ENCODE assay signal across 13 cellular contexts in the genomic region with DNA sequence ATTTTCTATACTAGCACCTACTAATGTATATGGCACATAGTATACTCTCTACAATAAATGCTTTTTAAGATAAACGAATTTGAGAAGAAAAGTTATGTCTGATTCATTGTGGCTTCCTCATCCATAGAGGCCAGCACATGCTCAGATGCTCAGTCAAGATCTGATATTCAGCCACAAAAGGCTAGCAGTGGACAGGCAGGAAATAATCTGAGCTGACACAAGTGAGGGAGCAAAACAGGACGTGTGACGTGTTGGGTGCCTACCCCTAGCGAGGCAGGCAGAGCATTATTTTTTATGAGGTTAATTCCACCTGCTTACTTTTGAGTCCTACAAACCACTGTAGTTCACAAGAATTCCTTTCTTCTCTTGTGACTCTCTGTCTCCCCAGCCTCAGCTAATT.
DNase-seq lines count a peak whose midpoint lies in the region; ATAC-seq, FAIRE-seq and TF ChIP-seq lines count a peak whose summit lies in the region.
"Had no signal": no experiment of that assay in that cellular context is flagged by ENCODE, and none has a peak within 500 bp of the region (broad histone marks: within the 10 kb centered on the region; RNA-seq: fewer than 3 reads in every experiment).

No MANE protein-coding gene starts in this region.

- in situ Hi-C loops in K562 (cut with MboI), result no loop called here

- no peaks in the 10 kb centered on the region for H3K36me3 Mint-ChIP-seq in activated CD4-positive, alpha-beta T cell treated with anti-CD3 and anti-CD28 coated beads for 36 hours (ENCODE audit: low read depth)

- no peaks in the 10 kb centered on the region for H3K9me3 ChIP-seq in K562 (replicated peaks; ENCODE audit: control insufficient read depth, insufficient read depth, low read depth, low read length)
- H3K9me3 ChIP-seq in aorta (ENCODE audit: control insufficient read depth, low read length), result no peaks in the 10 kb centered on the region
- H3K9me3 ChIP-seq: thyroid gland had no signal

- H3K27ac ChIP-seq in K562 (ENCODE audit: extremely low read depth, low read depth, low read length), result peak overlapping the region; percentile 13; the same call in 1 of the 3 replicates
- H3K27ac ChIP-seq in aorta (ENCODE audit: low read depth in 1 of 2, low read length in 2 of 2), result no peak overlapping the region
- H3K27ac ChIP-seq: hepatocyte, thyroid gland had no signal

- DNase-seq in M059J (ENCODE audit: low read depth) (peak; percentile 52), K562 (ENCODE audit: extremely low read depth in 1 of 4, low spot score in 3 of 4) (peak in 2 of 4 experiments; percentile 34 to 60), DMS53 (lab: John Stamatoyannopoulos, UW) (no peak), aorta (no peak), DMS 273 treated with DMSO at 0.1 percent for 48 hours (lab: John Stamatoyannopoulos, UW) (no peak)
- peak; percentile 42 for DNase-seq in activated CD4-positive, alpha-beta T cell treated with anti-CD3 and anti-CD28 coated beads for 36 hours
- DNase-seq in stimulated activated CD8-positive, alpha-beta memory T cell treated with anti-CD3 and anti-CD28 coated beads, Interleukin-12 subunit alpha, Interleukin-12 subunit beta, amount 100 ng/mL, for 1 hour (ENCODE audit: low read depth), result peak; percentile 16
- DNase-seq: NCI-H1694 treated with DMSO at 0.1 percent for 48 hours had no signal

- H3K4me2 ChIP-seq in K562 (ENCODE audit: insufficient read depth, low read length), result no peak overlapping the region
- H3K4me2 ChIP-seq: hepatocyte had no signal

- H3K36me3 ChIP-seq in K562 (ENCODE audit: control insufficient read depth, insufficient read depth, low read length), result peaks cover 41% of the 10 kb centered on the region
- no peaks in the 10 kb centered on the region for H3K36me3 ChIP-seq in aorta (ENCODE audit: control insufficient read depth in 1 of 2, insufficient read depth in 2 of 2, low read length in 1 of 2)
- H3K36me3 ChIP-seq: thyroid gland had no signal

- H4K20me1 ChIP-seq in K562 (replicated peaks; ENCODE audit: control insufficient read depth, insufficient read depth, low read length), result no peaks in the 10 kb centered on the region; the same call in 1 of the 2 replicates

- TF ChIP-seq CTCF in K562 (IDR thresholded peaks at IDR 0.05 in 2 of 3, conservative IDR thresholded peaks at IDR 0.05 in 1 of 3; ENCODE audit: insufficient read depth in 2 of 3, low read depth in 1 of 3, low read length in 3 of 3), result no peak

- H3K4me1 ChIP-seq in K562 (replicated peaks in 1 of 2; ENCODE audit: control insufficient read depth in 2 of 2, insufficient read depth in 2 of 2, low read length in 2 of 2) (peaks cover 12 to 35% of the 10 kb centered on the region in 2 experiments), aorta (ENCODE audit: control insufficient read depth in 1 of 2, insufficient read depth in 2 of 2, low read length in 2 of 2) (peaks cover 2 to 5% of the 10 kb centered on the region in 2 donors)

- no peak overlapping the region for H3K4me3 ChIP-seq in K562
- H3K4me3 ChIP-seq in aorta (ENCODE audit: low read length in 2 of 2), result no peak overlapping the region
- H3K4me3 ChIP-seq: hepatocyte, skin epidermis, thyroid gland had no signal

- no TSS peak for BruUV-seq in K562 (replicated peaks; lab: Mats Ljungman, UMichigan)

- H3K9me1 ChIP-seq in K562 (ENCODE audit: control insufficient read depth, insufficient read depth, low read length), result peaks cover 3% of the 10 kb centered on the region

- H3K27me3 ChIP-seq in K562 (ENCODE audit: control insufficient read depth in 2 of 2, insufficient read depth in 2 of 2, low read length in 2 of 2) (no peaks in the 10 kb centered on the region), aorta (ENCODE audit: control insufficient read depth in 1 of 2, insufficient read depth in 2 of 2, low read length in 1 of 2) (no peaks in the 10 kb centered on the region)
- H3K27me3 ChIP-seq: hepatocyte, thyroid gland had no signal

- no peaks in the 10 kb centered on the region for H3K27me3 Mint-ChIP-seq in activated CD4-positive, alpha-beta T cell treated with anti-CD3 and anti-CD28 coated beads for 36 hours
- H3K27me3 Mint-ChIP-seq: dendritic cell treated with granulocyte-macrophage colony-stimulating factor and Interleukin-4, amounts not matched to agents 40 ng/mL and 50 ng/mL, for 4 days had no signal

- H3K79me2 ChIP-seq in K562 (ENCODE audit: control insufficient read depth, insufficient read depth, low read length), result peaks cover 93% of the 10 kb centered on the region
- H3K79me2 ChIP-seq: hepatocyte had no signal

- WGBS in K562 (ENCODE audit: insufficient coverage, low coverage, missing lambda C conversion rate), result 32% methylated on average over 4 of the region's 4 CpGs
- WGBS in aorta, 2 donors, result 85 to 86% methylated on average over 4 of the region's 4 CpGs

- intact Hi-C loops in activated CD4-positive, alpha-beta T cell treated with anti-CD3 and anti-CD28 coated beads for 36 hours (cut with DNase I, micrococcal nuclease), result loop anchor here in 1 of 2 experiments (2.0 to 10.0 kb wide), 2 partner anchors 375 to 609 kb away; a partner anchor contains a TSS
- intact Hi-C loops in K562 (cut with micrococcal nuclease), result no loop called here
- intact Hi-C loops in aorta (cut with DNase I), result no loop called here

- no peak overlapping the region for H2AFZ ChIP-seq in K562 (ENCODE audit: low read depth, low read length)
- H2AFZ ChIP-seq: hepatocyte had no signal

- no peak overlapping the region for H3K27ac Mint-ChIP-seq in activated CD4-positive, alpha-beta T cell treated with anti-CD3 and anti-CD28 coated beads for 36 hours
- H3K27ac Mint-ChIP-seq: dendritic cell treated with granulocyte-macrophage colony-stimulating factor and Interleukin-4, amounts not matched to agents 40 ng/mL and 50 ng/mL, for 4 days had no signal

- POLR2A ChIA-PET in activated CD4-positive, alpha-beta T cell treated with anti-CD3 and anti-CD28 coated beads for 36 hours (lab: Charles Lee), result no interaction called here
- POLR2A ChIA-PET in K562 (lab: Yijun Ruan, JAX), result interaction anchor here (1.1 kb wide), 1 partner anchor 15 kb away, joined by 3 read pairs; no protein-coding TSS in a partner anchor

- H3K9me3 Mint-ChIP-seq in activated CD4-positive, alpha-beta T cell treated with anti-CD3 and anti-CD28 coated beads for 36 hours (ENCODE audit: low read depth), result no peaks in the 10 kb centered on the region
- H3K9me3 Mint-ChIP-seq: dendritic cell treated with granulocyte-macrophage colony-stimulating factor and Interleukin-4, amounts not matched to agents 40 ng/mL and 50 ng/mL, for 4 days had no signal

- no peak for TF ChIP-seq POLR2A in K562 (conservative IDR thresholded peaks at IDR 0.05)

- no peak for FAIRE-seq in K562 (lab: Jason Lieb, UNC)

- peak; percentile 63 for ATAC-seq in activated CD4-positive, alpha-beta T cell treated with anti-CD3 and anti-CD28 coated beads for 36 hours
- ATAC-seq in K562 (peak; percentile 71), HG03460 (IDR thresholded peaks at IDR 0.05; ENCODE audit: unreplicated experiment) (no peak), aorta (ENCODE audit: low FRiP score) (no peak)

- TF ChIP-seq RAD21 in K562 (CRISPR knock-in tag; conservative IDR thresholded peaks at IDR 0.05 in 1 of 2, IDR thresholded peaks at IDR 0.05 in 1 of 2), result peak in 1 of 2 experiments; percentile 27; a peak in 1 of 4 replicates

- CTCF ChIA-PET in activated CD4-positive, alpha-beta T cell treated with anti-CD3 and anti-CD28 coated beads for 36 hours (lab: Charles Lee), result interaction anchor here (0.7 kb wide), 1 partner anchor 181 kb away, joined by 3 read pairs; no protein-coding TSS in a partner anchor
- CTCF ChIA-PET in K562 (lab: Yijun Ruan, JAX; ENCODE audit: low intra/inter-chr PET ratio), result no interaction called here

- TF ChIP-seq EP300 in K562 (IDR thresholded peaks at IDR 0.05; ENCODE audit: low read length), result no peak

- peaks cover 30% of the 10 kb centered on the region for H3K4me1 Mint-ChIP-seq in activated CD4-positive, alpha-beta T cell treated with anti-CD3 and anti-CD28 coated beads for 36 hours

- no peak overlapping the region for H3K4me3 Mint-ChIP-seq in activated CD4-positive, alpha-beta T cell treated with anti-CD3 and anti-CD28 coated beads for 36 hours
- H3K4me3 Mint-ChIP-seq: dendritic cell treated with granulocyte-macrophage colony-stimulating factor and Interleukin-4, amounts not matched to agents 40 ng/mL and 50 ng/mL, for 4 days had no signal

- no peak overlapping the region; a peak in 1 of 4 replicates for H3K9ac ChIP-seq in K562 (ENCODE audit: insufficient read depth in 1 of 2, low read depth in 2 of 2, low read length in 2 of 2)

TF ChIP-seq in K562, 482 proteins besides CTCF, POLR2A, EP300 and RAD21 (continues in another document):
- TF ChIP-seq U2AF1 (optimal IDR thresholded peaks at IDR 0.05; ENCODE audit: low read depth, low read length) (no peak), NRF1 (conservative IDR thresholded peaks at IDR 0.05 in 1 of 2, IDR thresholded peaks at IDR 0.05 in 1 of 2) (peak; percentile 79 to 81), CBFA2T3 (IDR thresholded peaks at IDR 0.05) (peak; percentile 12; the same call in 1 of the 2 replicates), L3MBTL2 (IDR thresholded peaks at IDR 0.05) (peak; percentile 51), GABPA (tag; conservative IDR thresholded peaks at IDR 0.05; ENCODE audit: low read depth) (no peak; the same call in 1 of the 2 replicates), ZNF324 (CRISPR knock-in tag; IDR thresholded peaks at IDR 0.05) (no peak), TRIM24 (IDR thresholded peaks at IDR 0.05) (no peak), RBM25 (IDR thresholded peaks at IDR 0.05; ENCODE audit: low read depth, low read length, severe bottlenecking) (no peak), FOSL1 (tag; conservative IDR thresholded peaks at IDR 0.05) (peak; percentile 34; the same call in 1 of the 2 replicates), TCF3 (CRISPR knock-in tag; IDR thresholded peaks at IDR 0.05) (peak; percentile 38), ZNF584 (CRISPR knock-in tag; IDR thresholded peaks at IDR 0.05; ENCODE audit: low read depth) (peak; percentile 57; the same call in 1 of the 2 replicates), TEAD1 (CRISPR knock-in tag; IDR thresholded peaks at IDR 0.05) (no peak), HDAC2 (IDR thresholded peaks at IDR 0.05) (no peak), HMGN3 (IDR thresholded peaks at IDR 0.05; ENCODE audit: borderline replicate concordance, extremely low read depth, insufficient read length, low read depth, low read length) (no peak)
- TF ChIP-seq, protein P1, sequence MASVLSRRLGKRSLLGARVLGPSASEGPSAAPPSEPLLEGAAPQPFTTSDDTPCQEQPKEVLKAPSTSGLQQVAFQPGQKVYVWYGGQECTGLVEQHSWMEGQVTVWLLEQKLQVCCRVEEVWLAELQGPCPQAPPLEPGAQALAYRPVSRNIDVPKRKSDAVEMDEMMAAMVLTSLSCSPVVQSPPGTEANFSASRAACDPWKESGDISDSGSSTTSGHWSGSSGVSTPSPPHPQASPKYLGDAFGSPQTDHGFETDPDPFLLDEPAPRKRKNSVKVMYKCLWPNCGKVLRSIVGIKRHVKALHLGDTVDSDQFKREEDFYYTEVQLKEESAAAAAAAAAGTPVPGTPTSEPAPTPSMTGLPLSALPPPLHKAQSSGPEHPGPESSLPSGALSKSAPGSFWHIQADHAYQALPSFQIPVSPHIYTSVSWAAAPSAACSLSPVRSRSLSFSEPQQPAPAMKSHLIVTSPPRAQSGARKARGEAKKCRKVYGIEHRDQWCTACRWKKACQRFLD (CRISPR knock-in tag; IDR thresholded peaks at IDR 0.05), result peak; percentile 71; the same call in 1 of the 2 replicates

Comparison
In these comparisons a context has a peak if more than half of its experiments do, and no peak if none do; other contexts are left out.
1. DNase-seq: peak in M059J (single experiment), activated CD4-positive, alpha-beta T cell treated with anti-CD3 and anti-CD28 coated beads for 36 hours (single experiment) and stimulated activated CD8-positive, alpha-beta memory T cell treated with anti-CD3 and anti-CD28 coated beads, Interleukin-12 subunit alpha, Interleukin-12 subunit beta, amount 100 ng/mL, for 1 hour (single experiment); none in DMS53 (single experiment), aorta (0 of 2) and DMS 273 treated with DMSO at 0.1 percent for 48 hours (single experiment).
2. ATAC-seq: peak in activated CD4-positive, alpha-beta T cell treated with anti-CD3 and anti-CD28 coated beads for 36 hours (single experiment) and K562 (single experiment); none in HG03460 (single experiment) and aorta (single experiment).